In genomic region chr9:136788644-136789522, GRCh38 we compare ENCODE assay signal across 9 cellular contexts. TPM values are rescaled to one million over a fixed set of nuclear protein-coding genes. Genes with fewer than 3 reads are reported as not detected.
DNase-seq lines count a peak whose midpoint lies in the region; ATAC-seq and TF ChIP-seq lines count a peak whose summit lies in the region.
"Not testable (repeated sequence)": the region's sequence is repeated elsewhere in the genome, so short reads cannot be mapped to it uniquely, and the experiment has no call there.
"Had no signal": no experiment of that assay in that cellular context is flagged by ENCODE, and none has a peak within 500 bp of the region (broad histone marks: within the 10 kb centered on the region; RNA-seq: fewer than 3 reads in every experiment).

No MANE protein-coding gene starts in this region.

- H3K4me3 ChIP-seq in HEK293 (ENCODE audit: low read depth, low read length); fibroblast of villous mesenchyme (ENCODE audit: low read depth, low read length): not testable (repeated sequence)
- H3K4me3 ChIP-seq in PC-3 (ENCODE audit: low read length) = peak overlapping the region; percentile 70

- not testable (repeated sequence) for H3K36me3 Mint-ChIP-seq in activated T-helper 17 cell treated with anti-CD3 and anti-CD28 coated beads, Interleukin-2, amount 50 U/mL, for 72 hours (ENCODE audit: low read depth); nephron (ENCODE audit: low read depth); type B pancreatic cell

- H3K27me3 ChIP-seq in PC-3 (ENCODE audit: low read length) = not testable (repeated sequence)

- peak overlapping the region; percentile 93 for H2AFZ ChIP-seq in PC-3 (ENCODE audit: low read length)

- not testable (repeated sequence) for H3K9me3 ChIP-seq in HEK293 (ENCODE audit: control insufficient read depth, insufficient read depth, low read depth, low read length); PC-3 (ENCODE audit: low read length)

- ATAC-seq in PC-3; activated T-helper 17 cell treated with anti-CD3 and anti-CD28 coated beads, Interleukin-2, amount 50 U/mL, for 72 hours (replicated peaks): not testable (repeated sequence)

- H3K9me2 ChIP-seq in PC-3 (replicated peaks; ENCODE audit: low read length) = not testable (repeated sequence)

- not testable (repeated sequence) for H3F3A ChIP-seq in PC-3 (ENCODE audit: low read length, unreplicated experiment)

- not testable (repeated sequence) for H4K20me1 ChIP-seq in PC-3 (ENCODE audit: low read length)

- H3K27ac Mint-ChIP-seq in activated T-helper 17 cell treated with anti-CD3 and anti-CD28 coated beads, Interleukin-2, amount 50 U/mL, for 72 hours = not testable (repeated sequence)
- peak overlapping the region; percentile 66 to 90 (median 87) for H3K27ac Mint-ChIP-seq in nephron
- H3K27ac Mint-ChIP-seq in type B pancreatic cell = peak overlapping the region; percentile 67

- intact Hi-C loops in PC-3 (cut with micrococcal nuclease) = loop anchor here (5.0 kb wide), 1 partner anchor 248 kb away; no protein-coding TSS in a partner anchor

- peaks cover 13% of the 10 kb centered on the region for H3K79me2 ChIP-seq in PC-3 (ENCODE audit: low read length)

- H3K4me1 ChIP-seq in HEK293 (ENCODE audit: control insufficient read depth, insufficient read depth, low read length) = not testable (repeated sequence)
- H3K4me1 ChIP-seq in PC-3 (ENCODE audit: insufficient read depth, low read length) = peaks cover 22% of the 10 kb centered on the region

- not testable (repeated sequence) for H3K9me3 Mint-ChIP-seq in activated T-helper 17 cell treated with anti-CD3 and anti-CD28 coated beads, Interleukin-2, amount 50 U/mL, for 72 hours; nephron; type B pancreatic cell

- not testable (repeated sequence) for H3K27me3 Mint-ChIP-seq in activated T-helper 17 cell treated with anti-CD3 and anti-CD28 coated beads, Interleukin-2, amount 50 U/mL, for 72 hours; type B pancreatic cell
- H3K27me3 Mint-ChIP-seq in nephron (ENCODE audit: low read depth) = peaks cover 15% of the 10 kb centered on the region

- H3K4me3 Mint-ChIP-seq in activated T-helper 17 cell treated with anti-CD3 and anti-CD28 coated beads, Interleukin-2, amount 50 U/mL, for 72 hours = peak overlapping the region; percentile 69
- H3K4me3 Mint-ChIP-seq in nephron (peak overlapping the region in 2 of 3 experiments; percentile 5 to 42), type B pancreatic cell (peak overlapping the region; percentile 49)

- H3K27ac ChIP-seq in HEK293 (ENCODE audit: extremely low read depth, low read depth, low read length); PC-3 (ENCODE audit: low read length): not testable (repeated sequence)

- H3K9ac ChIP-seq in PC-3 (ENCODE audit: low read length) = peak overlapping the region; percentile 47; the same call in 1 of the 2 replicates

- POLR2A ChIA-PET in HEK293 (lab: Yijun Ruan, JAX) = interaction anchor here (1.0 kb wide), 1 partner anchor 11 kb away, joined by 3 read pairs; no protein-coding TSS in a partner anchor
- POLR2A ChIA-PET in PC-3 (lab: Charles Lee; ENCODE audit: unreplicated experiment) = interaction anchor here (0.6 kb wide), 1 partner anchor 60 kb away, joined by 5 read pairs; no protein-coding TSS in a partner anchor

- DNase-seq in PC-3 (peak; percentile 18), fibroblast of villous mesenchyme (ENCODE audit: low read depth) (peak; percentile 91)
- DNase-seq in type B pancreatic cell (ENCODE audit: extremely low spot score, unreplicated experiment) = not testable (repeated sequence)

- BruUV-seq in PC-3 (replicated peaks; lab: Mats Ljungman, UMichigan) = not testable (repeated sequence)

- peak overlapping the region; percentile 95 for H3K4me2 ChIP-seq in PC-3 (ENCODE audit: low read length)

- TF ChIP-seq CTCF in HEK293 (tag by site-specific recombination; IDR thresholded peaks at IDR 0.05); PC-3 (conservative IDR thresholded peaks at IDR 0.05; ENCODE audit: low read depth, low read length); fibroblast of villous mesenchyme (IDR thresholded peaks at IDR 0.05; ENCODE audit: insufficient read depth, low read depth, low read length); nephron (IDR thresholded peaks at IDR 0.05; ENCODE audit: unreplicated experiment in 3 of 3); type B pancreatic cell (conservative IDR thresholded peaks at IDR 0.05): not testable (repeated sequence)

- H3K4me1 Mint-ChIP-seq in activated T-helper 17 cell treated with anti-CD3 and anti-CD28 coated beads, Interleukin-2, amount 50 U/mL, for 72 hours = peaks cover 18% of the 10 kb centered on the region
- H3K4me1 Mint-ChIP-seq in nephron = peaks cover 33% of the 10 kb centered on the region
- peaks cover 35% of the 10 kb centered on the region for H3K4me1 Mint-ChIP-seq in type B pancreatic cell (ENCODE audit: unreplicated experiment)

- CTCF ChIA-PET in HEK293 (lab: Yijun Ruan, JAX) = interaction anchor here (0.5 to 6.1 kb wide), 33 partner anchors 11 to 480 kb away, joined by 3 to 61 read pairs (median 5); partner anchors contain the start of genes ABCA2, FUT7, LCN15 and LCN8
- CTCF ChIA-PET in PC-3 (lab: Charles Lee) = interaction anchor here (0.6 kb wide), 1 partner anchor 205 kb away, joined by 4 read pairs; no protein-coding TSS in a partner anchor

- H3K36me3 ChIP-seq in HEK293 (ENCODE audit: control insufficient read depth in 2 of 2, insufficient read depth in 1 of 2, low read length in 2 of 2) = peaks cover 0 to 17% of the 10 kb centered on the region in 2 experiments; a peak in 1 of 3 replicates
- H3K36me3 ChIP-seq in PC-3 (ENCODE audit: low read depth, low read length) = not testable (repeated sequence)

TF ChIP-seq in HEK293, 187 proteins besides CTCF, POLR2A, EP300 and RAD21:
- peak; percentile 38; the same call in 1 of the 2 replicates for TF ChIP-seq ZNF692 (tag by site-specific recombination; IDR thresholded peaks at IDR 0.05)
- peak; percentile 56 for TF ChIP-seq FEZF1 (tag by site-specific recombination; IDR thresholded peaks at IDR 0.05)

RNA-seq across cellular contexts. Expression of gene TMEM141, which starts 2.3 kb away (rescaled TPM):
- total RNA-seq in PC-3 (2014; rRNA removed) (94.6 and 101 TPM in 2 replicates), fibroblast of villous mesenchyme (33.5 and 39.7 TPM in 2 replicates), type B pancreatic cell (ENCODE audit: low replicate concordance) (62.3 and 98.6 TPM in 2 replicates)
- 10 to 100 TPM; 30.1 to 30.7 TPM for total RNA-seq in activated T-helper 17 cell treated with anti-CD3 and anti-CD28 coated beads, Interleukin-2, amount 50 U/mL, for 72 hours

RNA-seq across cellular contexts. Expression of gene CCDC183, which starts 7.3 kb away (rescaled TPM):
- total RNA-seq in PC-3 (2014; rRNA removed) (0.87 and 1.2 TPM in 2 replicates), fibroblast of villous mesenchyme (0.32 and 0.43 TPM in 2 replicates), type B pancreatic cell (ENCODE audit: low replicate concordance) (2.9 and 6.1 TPM in 2 replicates)
- total RNA-seq in activated T-helper 17 cell treated with anti-CD3 and anti-CD28 coated beads, Interleukin-2, amount 50 U/mL, for 72 hours = 1 to 10 TPM in 1 of 2 donors, under 1 TPM in 1; 0.41 to 2.1 TPM
- total RNA-seq: H4 had no signal

RNA-seq across cellular contexts. Expression of gene RABL6, which starts 18.9 kb away (rescaled TPM):
- total RNA-seq in PC-3 (2014; rRNA removed) = 84.3 and 113 TPM in 2 replicates
- total RNA-seq in activated T-helper 17 cell treated with anti-CD3 and anti-CD28 coated beads, Interleukin-2, amount 50 U/mL, for 72 hours = 100 to 1,000 TPM in 1 of 2 donors, 10 to 100 TPM in 1; 51.5 to 108 TPM
- total RNA-seq in fibroblast of villous mesenchyme = 69.6 and 72.1 TPM in 2 replicates
- total RNA-seq in type B pancreatic cell (ENCODE audit: low replicate concordance) = 94.2 and 112 TPM in 2 replicates

RNA-seq across cellular contexts. Expression of gene LCN15, which starts 24.6 kb away (rescaled TPM):
- total RNA-seq in PC-3 (2014; rRNA removed) = not detected in 2 replicates
- total RNA-seq in activated T-helper 17 cell treated with anti-CD3 and anti-CD28 coated beads, Interleukin-2, amount 50 U/mL, for 72 hours = not detected
- total RNA-seq in fibroblast of villous mesenchyme = not detected in 2 replicates
- 0.77 and 0.93 TPM in 2 replicates for total RNA-seq in type B pancreatic cell (ENCODE audit: low replicate concordance)
- total RNA-seq: activated CD8-positive, alpha-beta T cell treated with anti-CD3 and anti-CD28 coated beads, Interleukin-2, amount 10 ng/mL, durations not matched to agents 7 days and 5 days; H4; upper lobe of right lung had no signal

RNA-seq across cellular contexts. Expression of gene LCN8, which starts 30.8 kb away (rescaled TPM):
- total RNA-seq in PC-3 (2014; rRNA removed) = not detected in 2 replicates
- total RNA-seq in activated T-helper 17 cell treated with anti-CD3 and anti-CD28 coated beads, Interleukin-2, amount 50 U/mL, for 72 hours = not detected
- not detected in 2 replicates for total RNA-seq in fibroblast of villous mesenchyme
- total RNA-seq in type B pancreatic cell (ENCODE audit: low replicate concordance) = not detected in 2 replicates
- total RNA-seq: activated CD8-positive, alpha-beta T cell treated with anti-CD3 and anti-CD28 coated beads, Interleukin-2, amount 10 ng/mL, durations not matched to agents 7 days and 5 days; H4; upper lobe of right lung had no signal
